Comparison of ENCODE assay signal across 8 cellular contexts in the genomic region with DNA sequence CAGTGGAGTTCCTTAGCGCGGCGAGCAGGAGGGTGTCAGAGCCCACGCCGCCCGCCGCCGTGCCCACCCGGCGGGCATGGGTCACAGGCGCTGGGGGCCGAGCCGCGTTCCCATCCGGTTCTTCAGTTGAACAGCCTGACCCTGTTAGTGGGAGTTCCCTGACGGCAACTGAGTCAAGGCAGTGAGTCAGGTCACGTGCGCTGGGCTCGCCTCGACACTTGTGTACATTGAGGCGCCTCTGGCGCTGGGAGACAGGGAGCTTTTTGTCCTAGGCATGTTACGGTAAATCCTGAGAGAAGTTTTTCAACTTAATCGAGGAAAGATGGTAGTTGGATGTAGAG. TPM values are rescaled to one million over a fixed set of nuclear protein-coding genes. Genes with fewer than 3 reads are reported as not detected.
A peak's percentile ranks its signal among the peaks of the same experiment; 100 is the strongest.
DNase-seq lines count a peak whose midpoint lies in the region; ATAC-seq and TF ChIP-seq lines count a peak whose summit lies in the region.

No MANE protein-coding gene starts in this region.

- H3K36me3 ChIP-seq in thoracic aorta, result no peaks in the 10 kb centered on the region

- TF ChIP-seq CTCF in Calu3 (IDR thresholded peaks at IDR 0.05; ENCODE audit: unreplicated experiment), result no peak
- TF ChIP-seq CTCF in thoracic aorta (IDR thresholded peaks at IDR 0.05), result no peak

- ATAC-seq in HG02798 (IDR thresholded peaks at IDR 0.05; ENCODE audit: poor library complexity, unreplicated experiment), result peak; percentile 21
- ATAC-seq in activated naive CD4-positive, alpha-beta T cell treated with anti-CD3 and anti-CD28 coated beads, Interleukin-2, amount 50 U/mL, for 72 hours, result peak; percentile 47 to 82
- ATAC-seq in thoracic aorta (ENCODE audit: insufficient number of reproducible peaks, low FRiP score, low read depth), result no peak

- H3K4me1 ChIP-seq in thoracic aorta (ENCODE audit: control insufficient read depth in 1 of 2, low read depth in 2 of 2), result peaks cover 31 to 49% of the 10 kb centered on the region in 2 donors

- peak overlapping the region; percentile 97 for H3K4me3 ChIP-seq in thoracic aorta

- no peaks in the 10 kb centered on the region for H3K9me3 ChIP-seq in thoracic aorta

- peak; percentile 53 for DNase-seq in Calu3
- peak; percentile 18 for DNase-seq in RPMI8226
- DNase-seq in activated naive CD4-positive, alpha-beta T cell treated with anti-CD3 and anti-CD28 coated beads, Interleukin-2, amount 50 U/mL, for 72 hours (ENCODE audit: low spot score in 2 of 2), result peak; percentile 55 to 80
- peak; percentile 28 for DNase-seq in glomerular visceral epithelial cell (ENCODE audit: extremely low spot score)
- DNase-seq in nucleus accumbens (lab: John Stamatoyannopoulos, UW), result peak in 49 of 56 donors; percentile 5 to 86 (median 35)
- DNase-seq in thoracic aorta (ENCODE audit: low spot score), result peak; percentile 25
- DNase-seq in HuH-7.5 (ENCODE audit: low spot score), result no peak

- H3K4me1 Mint-ChIP-seq in Calu3 (ENCODE audit: low read depth, unreplicated experiment), result peaks cover 36% of the 10 kb centered on the region

- BruUV-seq in Calu3 (replicated peaks; lab: Mats Ljungman, UMichigan), result no TSS peak

- H3K36me3 Mint-ChIP-seq in Calu3 (ENCODE audit: insufficient read depth, unreplicated experiment), result peaks cover 49% of the 10 kb centered on the region
- peaks cover 18 to 28% of the 10 kb centered on the region in 2 donors for H3K36me3 Mint-ChIP-seq in activated naive CD4-positive, alpha-beta T cell treated with anti-CD3 and anti-CD28 coated beads, Interleukin-2, amount 50 U/mL, for 72 hours

- H3K27ac ChIP-seq in thoracic aorta, result peak overlapping the region; percentile 96 to 97

- H3K27ac Mint-ChIP-seq in Calu3 (ENCODE audit: unreplicated experiment), result peak overlapping the region; percentile 97
- H3K27ac Mint-ChIP-seq in activated naive CD4-positive, alpha-beta T cell treated with anti-CD3 and anti-CD28 coated beads, Interleukin-2, amount 50 U/mL, for 72 hours, result peak overlapping the region; percentile 88 to 98

- CTCF ChIA-PET in Calu3 (lab: Charles Lee), result interaction anchor here (0.9 to 3.3 kb wide), 5 partner anchors 19 to 61 kb away, joined by 4 to 22 read pairs (median 4); no protein-coding TSS in a partner anchor

- intact Hi-C loops in Calu3 (cut with micrococcal nuclease; ENCODE audit: unreplicated experiment), result loop anchor here (5.0 kb wide), 1 partner anchor 44 kb away; no protein-coding TSS in a partner anchor

- H3K27me3 Mint-ChIP-seq in Calu3 (ENCODE audit: unreplicated experiment), result peaks cover 2% of the 10 kb centered on the region

- H3K27me3 ChIP-seq in thoracic aorta (replicated peaks; ENCODE audit: insufficient read depth), result no peaks in the 10 kb centered on the region

- H3K9me3 Mint-ChIP-seq in Calu3 (ENCODE audit: low read depth, unreplicated experiment), result no peaks in the 10 kb centered on the region
- peaks cover 0 to 12% of the 10 kb centered on the region in 2 donors for H3K9me3 Mint-ChIP-seq in activated naive CD4-positive, alpha-beta T cell treated with anti-CD3 and anti-CD28 coated beads, Interleukin-2, amount 50 U/mL, for 72 hours

- peak overlapping the region; percentile 94 for H3K4me3 Mint-ChIP-seq in Calu3 (ENCODE audit: low read depth, unreplicated experiment)

RNA-seq across cellular contexts. Expression of a gene that starts 0.7 kb away (rescaled TPM):
- 491 and 522 TPM in 2 replicates for total RNA-seq in Calu3 (2022)
- 100 to 1,000 TPM; 283 to 314 TPM for total RNA-seq in activated naive CD4-positive, alpha-beta T cell treated with anti-CD3 and anti-CD28 coated beads, Interleukin-2, amount 50 U/mL, for 72 hours
- total RNA-seq in thoracic aorta, result 100 to 1,000 TPM in 1 of 2 donors, 10 to 100 TPM in 1; 73.1 to 108 TPM
